9 cellular contexts compared by ENCODE assay signal in genomic region chr19:56837892-56838679, GRCh38. TPM values are rescaled to one million over a fixed set of nuclear protein-coding genes. Genes with fewer than 3 reads are reported as not detected.
DNase-seq lines count a peak whose midpoint lies in the region; ATAC-seq and TF ChIP-seq lines count a peak whose summit lies in the region.
"Had no signal": no experiment of that assay in that cellular context is flagged by ENCODE, and none has a peak within 500 bp of the region (broad histone marks: within the 10 kb centered on the region; RNA-seq: fewer than 3 reads in every experiment).

No MANE protein-coding gene starts in this region.

- in situ Hi-C loops in GM13977 (cut with MboI; ENCODE audit: low pct_unique_long_range_greater_than_20kb, low sequenced_read_pairs, unreplicated experiment) (no loop called here), gastrocnemius medialis (cut with MboI; ENCODE audit: low sequenced_read_pairs in 4 of 4) (no loop called here)

- no peaks in the 10 kb centered on the region for H3K9me3 ChIP-seq in adipocyte (ENCODE audit: control insufficient read depth, low read length)
- no peaks in the 10 kb centered on the region for H3K9me3 ChIP-seq in gastrocnemius medialis
- peaks cover 0 to 59% (median 12%) of the 10 kb centered on the region in 3 experiments for H3K9me3 ChIP-seq in naive thymus-derived CD4-positive, alpha-beta T cell (ENCODE audit: control insufficient read depth in 2 of 3, low read length in 3 of 3)

- CTCF ChIA-PET in naive thymus-derived CD4-positive, alpha-beta T cell (lab: Charles Lee): no interaction called here

- peaks cover 2 to 33% (median 17%) of the 10 kb centered on the region in 5 donors for H3K36me3 Mint-ChIP-seq in naive thymus-derived CD4-positive, alpha-beta T cell
- H3K36me3 Mint-ChIP-seq in activated CD4-positive, alpha-beta T cell treated with anti-CD3 and anti-CD28 coated beads, Interleukin-2, amount 10 ng/mL, durations not matched to agents 24 days and 14 days (ENCODE audit: low read depth): peaks cover 5% of the 10 kb centered on the region

- H3K4me3 ChIP-seq in adipocyte (ENCODE audit: low read length) (peak overlapping the region; percentile 81), gastrocnemius medialis (peak overlapping the region; percentile 0 to 51 (median 42))
- no peak overlapping the region for H3K4me3 ChIP-seq in naive thymus-derived CD4-positive, alpha-beta T cell (ENCODE audit: low read length)

- H3K9ac ChIP-seq in adipocyte (ENCODE audit: low read length): peak overlapping the region; percentile 79

- peak overlapping the region; percentile 19 to 73 (median 66) for H3K27ac ChIP-seq in gastrocnemius medialis
- no peak overlapping the region for H3K27ac ChIP-seq in naive thymus-derived CD4-positive, alpha-beta T cell (ENCODE audit: low read depth, low read length)

- TF ChIP-seq CTCF in GM13977 (IDR thresholded peaks at IDR 0.05; ENCODE audit: extremely low read depth, insufficient read depth, missing control alignments) (no peak), gastrocnemius medialis (IDR thresholded peaks at IDR 0.05 in 4 of 5, conservative IDR thresholded peaks at IDR 0.05 in 1 of 5) (peak in 1 of 5 experiments; percentile 29)

- H3K27ac Mint-ChIP-seq in naive thymus-derived CD4-positive, alpha-beta T cell: peak overlapping the region in 1 of 9 donors; percentile 70
- H3K27ac Mint-ChIP-seq in activated CD4-positive, alpha-beta T cell treated with anti-CD3 and anti-CD28 coated beads, Interleukin-2, amount 10 ng/mL, durations not matched to agents 24 days and 14 days: no peak overlapping the region

- DNase-seq in GM13977 (ENCODE audit: low spot score): peak; percentile 12
- no peak for DNase-seq in adipocyte (ENCODE audit: low read depth)
- DNase-seq in hippocampal formation (lab: John Stamatoyannopoulos, UW): peak; percentile 79 to 85
- DNase-seq in gastrocnemius medialis: peak; percentile 6 to 28
- DNase-seq in naive thymus-derived CD4-positive, alpha-beta T cell: no peak
- DNase-seq in activated CD4-positive, alpha-beta T cell treated with anti-CD3 and anti-CD28 coated beads, Interleukin-2, amount 10 ng/mL, durations not matched to agents 24 days and 14 days: no peak
- DNase-seq in activated CD4-positive, alpha-beta T cell treated with anti-CD3 and anti-CD28 coated beads for 4 hours: no peak
- DNase-seq: NCI-H774 had no signal

- H3K27me3 ChIP-seq in adipocyte (replicated peaks; ENCODE audit: control insufficient read depth, insufficient read depth, low read length) (no peaks in the 10 kb centered on the region), gastrocnemius medialis (no peaks in the 10 kb centered on the region)
- no peaks in the 10 kb centered on the region for H3K27me3 ChIP-seq in naive thymus-derived CD4-positive, alpha-beta T cell (ENCODE audit: control insufficient read depth in 2 of 2, insufficient read depth in 2 of 2, low read length in 2 of 2)

- intact Hi-C loops in gastrocnemius medialis (cut with DNase I; ENCODE audit: low total_unique reads): loop anchor here (10.0 kb wide), 1 partner anchor 443 kb away; the partner anchor contains the start of gene ZNF582
- intact Hi-C loops in naive thymus-derived CD4-positive, alpha-beta T cell (cut with micrococcal nuclease): no loop called here
- intact Hi-C loops in activated CD4-positive, alpha-beta T cell treated with anti-CD3 and anti-CD28 coated beads, Interleukin-2, amount 10 ng/mL, durations not matched to agents 24 days and 14 days (cut with micrococcal nuclease): no loop called here

- peaks cover 32 to 67% (median 50%) of the 10 kb centered on the region in 11 donors for H3K9me3 Mint-ChIP-seq in naive thymus-derived CD4-positive, alpha-beta T cell
- peaks cover 34% of the 10 kb centered on the region for H3K9me3 Mint-ChIP-seq in activated CD4-positive, alpha-beta T cell treated with anti-CD3 and anti-CD28 coated beads, Interleukin-2, amount 10 ng/mL, durations not matched to agents 24 days and 14 days

- TF ChIP-seq POLR2A in gastrocnemius medialis (IDR thresholded peaks at IDR 0.05): no peak

- H3K36me3 ChIP-seq in adipocyte (ENCODE audit: control insufficient read depth, insufficient read depth, low read length, severe bottlenecking): no peaks in the 10 kb centered on the region
- H3K36me3 ChIP-seq in gastrocnemius medialis: no peaks in the 10 kb centered on the region
- no peaks in the 10 kb centered on the region for H3K36me3 ChIP-seq in naive thymus-derived CD4-positive, alpha-beta T cell (ENCODE audit: control insufficient read depth in 2 of 3, insufficient read depth in 3 of 3, low read length in 3 of 3)

- H3K4me1 ChIP-seq in adipocyte (ENCODE audit: control insufficient read depth, insufficient read depth, low read length) (no peaks in the 10 kb centered on the region), gastrocnemius medialis (no peaks in the 10 kb centered on the region)
- no peaks in the 10 kb centered on the region for H3K4me1 ChIP-seq in naive thymus-derived CD4-positive, alpha-beta T cell (ENCODE audit: control insufficient read depth in 2 of 2, insufficient read depth in 2 of 2, low read length in 2 of 2)

- POLR2A ChIA-PET in naive thymus-derived CD4-positive, alpha-beta T cell (lab: Charles Lee): no interaction called here

- H3K27me3 Mint-ChIP-seq in naive thymus-derived CD4-positive, alpha-beta T cell: peaks cover 2 to 34% (median 28%) of the 10 kb centered on the region in 5 donors
- H3K27me3 Mint-ChIP-seq in activated CD4-positive, alpha-beta T cell treated with anti-CD3 and anti-CD28 coated beads, Interleukin-2, amount 10 ng/mL, durations not matched to agents 24 days and 14 days: no peaks in the 10 kb centered on the region

- H3K4me3 Mint-ChIP-seq in naive thymus-derived CD4-positive, alpha-beta T cell: peak overlapping the region in 3 of 10 donors; percentile 32 to 53 (median 33)
- H3K4me3 Mint-ChIP-seq in activated CD4-positive, alpha-beta T cell treated with anti-CD3 and anti-CD28 coated beads, Interleukin-2, amount 10 ng/mL, durations not matched to agents 24 days and 14 days: no peak overlapping the region

- peak in 1 of 2 donors; percentile 23 for ATAC-seq in gastrocnemius medialis
- no peak for ATAC-seq in naive thymus-derived CD4-positive, alpha-beta T cell
- ATAC-seq in activated CD4-positive, CD25-positive, alpha-beta regulatory T cell treated with anti-CD3 and anti-CD28 coated beads, Interleukin-2, amount 50 U/mL, for 24 hours: no peak

- peaks cover 0 to 5% (median 0%) of the 10 kb centered on the region in 7 donors for H3K4me1 Mint-ChIP-seq in naive thymus-derived CD4-positive, alpha-beta T cell
- no peaks in the 10 kb centered on the region for H3K4me1 Mint-ChIP-seq in activated CD4-positive, alpha-beta T cell treated with anti-CD3 and anti-CD28 coated beads, Interleukin-2, amount 10 ng/mL, durations not matched to agents 24 days and 14 days

RNA-seq across cellular contexts. Expression of gene PEG3, which starts 2.4 kb away (rescaled TPM):
- total RNA-seq in gastrocnemius medialis: 1 to 10 TPM in 1 of 4 donors, under 1 TPM in 3; 0.71 to 1.3 (median 0.84) TPM
- total RNA-seq in naive thymus-derived CD4-positive, alpha-beta T cell: under 1 TPM in 1 of 5 experiments, not detected in 4; 0.15 TPM
- not detected for polyA plus RNA-seq in naive thymus-derived CD4-positive, alpha-beta T cell
- total RNA-seq in activated CD4-positive, alpha-beta T cell treated with anti-CD3 and anti-CD28 coated beads, Interleukin-2, amount 10 ng/mL, durations not matched to agents 24 days and 14 days: not detected in 2 replicates

RNA-seq across cellular contexts. Expression of gene ZIM2, which starts 2.4 kb away (rescaled TPM):
- 1 to 10 TPM in 1 of 4 donors, not detected in 3; 3.2 TPM for total RNA-seq in gastrocnemius medialis
- not detected for total RNA-seq in naive thymus-derived CD4-positive, alpha-beta T cell
- not detected for polyA plus RNA-seq in naive thymus-derived CD4-positive, alpha-beta T cell
- not detected in 2 replicates for total RNA-seq in activated CD4-positive, alpha-beta T cell treated with anti-CD3 and anti-CD28 coated beads, Interleukin-2, amount 10 ng/mL, durations not matched to agents 24 days and 14 days

Comparison
In these comparisons a context has a peak if more than half of its experiments do, and no peak if none do; other contexts are left out.
1. DNase-seq: peak in GM13977 (single experiment), hippocampal formation (2 of 2) and gastrocnemius medialis (2 of 2); none in adipocyte (single experiment), naive thymus-derived CD4-positive, alpha-beta T cell (0 of 9), activated CD4-positive, alpha-beta T cell treated with anti-CD3 and anti-CD28 coated beads, Interleukin-2, amount 10 ng/mL, durations not matched to agents 24 days and 14 days (single experiment) and activated CD4-positive, alpha-beta T cell treated with anti-CD3 and anti-CD28 coated beads for 4 hours (0 of 2).